8 cellular contexts compared by ENCODE assay signal in genomic region chr21:29145354-29145782, GRCh38. TPM values are rescaled to one million over a fixed set of nuclear protein-coding genes. Genes with fewer than 3 reads are reported as not detected.
DNase-seq lines count a peak whose midpoint lies in the region; ATAC-seq and TF ChIP-seq lines count a peak whose summit lies in the region.

No MANE protein-coding gene starts in this region.

- no peaks in the 10 kb centered on the region for H3K27me3 Mint-ChIP-seq in CD8-positive, alpha-beta T cell (ENCODE audit: low read depth)

- intact Hi-C loops in CD8-positive, alpha-beta T cell (cut with DNase I, micrococcal nuclease): no loop called here

- CTCF ChIA-PET in CD8-positive, alpha-beta T cell (lab: Charles Lee): no interaction called here

- peak overlapping the region; percentile 36; the same call in 1 of the 2 replicates for H3K27ac ChIP-seq in C4-2B
- H3K27ac ChIP-seq in CD8-positive, alpha-beta T cell (ENCODE audit: low read depth, low read length): no peak overlapping the region

- H3K4me3 Mint-ChIP-seq in CD8-positive, alpha-beta T cell: no peak overlapping the region

- peaks cover 3% of the 10 kb centered on the region for H3K36me3 Mint-ChIP-seq in CD8-positive, alpha-beta T cell

- H3K4me1 Mint-ChIP-seq in CD8-positive, alpha-beta T cell (ENCODE audit: low read depth): peaks cover 8% of the 10 kb centered on the region

- no peaks in the 10 kb centered on the region for H3K9me3 ChIP-seq in CD8-positive, alpha-beta T cell (ENCODE audit: low read length)

- DNase-seq in NCI-H1694 treated with DMSO at 0.1 percent for 48 hours (lab: John Stamatoyannopoulos, UW): peak; percentile 87
- peak; percentile 95 for DNase-seq in epithelial cell of esophagus (ENCODE audit: low read depth)
- DNase-seq in occipital lobe (lab: John Stamatoyannopoulos, UW): peak; percentile 20
- DNase-seq in NCI-H82 treated with DMSO at 0.1 percent for 48 hours (lab: John Stamatoyannopoulos, UW; ENCODE audit: unreplicated experiment): no peak
- no peak for DNase-seq in COR-L47 (lab: John Stamatoyannopoulos, UW)
- DNase-seq in CD8-positive, alpha-beta T cell: no peak

- H3K36me3 ChIP-seq in CD8-positive, alpha-beta T cell (ENCODE audit: insufficient read depth, low read length): no peaks in the 10 kb centered on the region

- no peaks in the 10 kb centered on the region for H3K4me1 ChIP-seq in CD8-positive, alpha-beta T cell (ENCODE audit: insufficient read depth, low read length)

- no peaks in the 10 kb centered on the region for H3K27me3 ChIP-seq in CD8-positive, alpha-beta T cell (ENCODE audit: insufficient read depth, low read length)

- ATAC-seq in HG02571 (IDR thresholded peaks at IDR 0.05; ENCODE audit: unreplicated experiment): no peak
- no peak for ATAC-seq in CD8-positive, alpha-beta T cell

- no peaks in the 10 kb centered on the region for H3K9me3 Mint-ChIP-seq in CD8-positive, alpha-beta T cell

- TF ChIP-seq CTCF in C4-2B (conservative IDR thresholded peaks at IDR 0.05) (no peak), epithelial cell of esophagus (IDR thresholded peaks at IDR 0.05; ENCODE audit: insufficient read depth, low read depth, low read length, missing control alignments) (no peak)
- TF ChIP-seq CTCF in CD8-positive, alpha-beta T cell (IDR thresholded peaks at IDR 0.05): no peak

- POLR2A ChIA-PET in CD8-positive, alpha-beta T cell (lab: Charles Lee): no interaction called here

- H3K27ac Mint-ChIP-seq in CD8-positive, alpha-beta T cell: no peak overlapping the region

- H3K4me3 ChIP-seq in epithelial cell of esophagus (ENCODE audit: low read length): no peak overlapping the region
- no peak overlapping the region for H3K4me3 ChIP-seq in CD8-positive, alpha-beta T cell (ENCODE audit: low read depth, low read length)

RNA-seq across cellular contexts. Expression of gene MAP3K7CL, which starts 14.9 kb away (rescaled TPM):
- total RNA-seq in occipital lobe: 1.6 TPM
- 1 to 10 TPM; 2.3 to 2.9 TPM for total RNA-seq in CD8-positive, alpha-beta T cell

Comparison
In these comparisons a context has a peak if more than half of its experiments do, and no peak if none do; other contexts are left out.
1. DNase-seq: peak in NCI-H1694 treated with DMSO at 0.1 percent for 48 hours (single experiment), epithelial cell of esophagus (single experiment) and occipital lobe (single experiment); none in NCI-H82 treated with DMSO at 0.1 percent for 48 hours (single experiment), COR-L47 (single experiment) and CD8-positive, alpha-beta T cell (0 of 7).